Comparison of ENCODE assay signal across 10 cellular contexts in the genomic region with DNA sequence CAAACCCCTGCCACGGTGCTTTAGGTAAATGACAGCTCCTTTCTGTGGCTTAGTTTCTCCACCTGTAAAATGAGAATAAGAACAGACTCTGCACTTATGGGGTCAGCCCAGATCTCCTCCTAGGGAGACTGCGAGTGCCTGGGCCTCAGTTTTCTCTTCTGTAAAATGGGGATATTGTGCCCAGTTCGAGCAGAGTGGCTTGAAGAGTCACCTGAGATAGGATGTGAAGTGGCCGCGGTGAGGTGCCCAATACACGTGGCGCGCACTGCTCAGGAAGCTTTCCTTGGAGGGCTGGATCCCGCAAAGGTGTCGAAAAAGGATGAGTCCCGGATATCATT. TPM values are rescaled to one million over a fixed set of nuclear protein-coding genes. Genes with fewer than 3 reads are reported as not detected.
DNase-seq lines count a peak whose midpoint lies in the region; ATAC-seq and TF ChIP-seq lines count a peak whose summit lies in the region.
"Had no signal": no experiment of that assay in that cellular context is flagged by ENCODE, and none has a peak within 500 bp of the region (broad histone marks: within the 10 kb centered on the region; RNA-seq: fewer than 3 reads in every experiment).

No MANE protein-coding gene starts in this region.

- no TSS peak for BruUV-seq in PC-3 (replicated peaks; lab: Mats Ljungman, UMichigan)

- intact Hi-C loops in PC-3 (cut with micrococcal nuclease) (no loop called here), psoas muscle (cut with DNase I) (no loop called here)

- H3F3A ChIP-seq in PC-3 (ENCODE audit: low read length, unreplicated experiment) = no peaks in the 10 kb centered on the region

- TF ChIP-seq CTCF in GM06990 (IDR thresholded peaks at IDR 0.05; ENCODE audit: insufficient read depth, low read length, poor library complexity, severe bottlenecking) = no peak
- no peak for TF ChIP-seq CTCF in PC-3 (conservative IDR thresholded peaks at IDR 0.05; ENCODE audit: low read depth, low read length)
- TF ChIP-seq CTCF in fibroblast of lung (conservative IDR thresholded peaks at IDR 0.05 in 1 of 2, IDR thresholded peaks at IDR 0.05 in 1 of 2; ENCODE audit: low read depth in 1 of 2, low read length in 2 of 2) = no peak
- TF ChIP-seq CTCF in psoas muscle (IDR thresholded peaks at IDR 0.05) = no peak

- ATAC-seq in PC-3 = no peak
- ATAC-seq in psoas muscle = no peak
- no peak for ATAC-seq in activated CD4-positive, CD25-positive, alpha-beta regulatory T cell treated with anti-CD3 and anti-CD28 coated beads, Interleukin-2, amount 50 U/mL, for 24 hours
- ATAC-seq in HG02623 (IDR thresholded peaks at IDR 0.05; ENCODE audit: unreplicated experiment) = no peak
- ATAC-seq in HG03135 (IDR thresholded peaks at IDR 0.05; ENCODE audit: unreplicated experiment) = no peak

- H2AFZ ChIP-seq in PC-3 (ENCODE audit: low read length) (peak overlapping the region; percentile 63; the same call in 1 of the 2 replicates), fibroblast of lung (ENCODE audit: low read length) (no peak overlapping the region)

- H3K4me3 ChIP-seq in GM06990 (replicated peaks; ENCODE audit: low read depth, low read length) = peak overlapping the region; percentile 70
- H3K4me3 ChIP-seq in PC-3 (ENCODE audit: low read length) = peak overlapping the region; percentile 50
- H3K4me3 ChIP-seq in fibroblast of lung (replicated peaks in 1 of 4; ENCODE audit: control extremely low read depth in 1 of 4, insufficient read depth in 1 of 4, low read depth in 3 of 4, low read length in 4 of 4) = peak overlapping the region in 2 of 4 experiments; percentile 14 to 32
- H3K4me3 ChIP-seq in psoas muscle = peak overlapping the region; percentile 47

- H3K36me3 ChIP-seq in GM06990 (ENCODE audit: control insufficient read depth, insufficient read depth, low read length) (no peaks in the 10 kb centered on the region), PC-3 (ENCODE audit: low read depth, low read length) (no peaks in the 10 kb centered on the region), fibroblast of lung (ENCODE audit: control insufficient read depth, insufficient read depth, low read length) (no peaks in the 10 kb centered on the region), psoas muscle (ENCODE audit: insufficient read depth in 1 of 2, low read depth in 1 of 2) (no peaks in the 10 kb centered on the region)

- H3K27me3 ChIP-seq in GM06990 (replicated peaks; ENCODE audit: control insufficient read depth, insufficient read depth, low read length) (no peaks in the 10 kb centered on the region), PC-3 (ENCODE audit: low read length) (no peaks in the 10 kb centered on the region), fibroblast of lung (ENCODE audit: control insufficient read depth, insufficient read depth, low read length) (peaks cover 28% of the 10 kb centered on the region), psoas muscle (ENCODE audit: insufficient read depth in 3 of 3, low read length in 2 of 3) (peaks cover 0 to 16% (median 9%) of the 10 kb centered on the region in 3 donors)

- H4K20me1 ChIP-seq in PC-3 (ENCODE audit: low read length) (no peaks in the 10 kb centered on the region), fibroblast of lung (ENCODE audit: control insufficient read depth, extremely low read depth, insufficient read depth, low read length) (no peaks in the 10 kb centered on the region)

- H3K9me2 ChIP-seq in PC-3 (replicated peaks; ENCODE audit: low read length) = no peaks in the 10 kb centered on the region

- H3K79me2 ChIP-seq in PC-3 (ENCODE audit: low read length) = no peaks in the 10 kb centered on the region
- H3K79me2 ChIP-seq in fibroblast of lung (ENCODE audit: control insufficient read depth, insufficient read depth, low read length) = no peaks in the 10 kb centered on the region

- H3K4me2 ChIP-seq in PC-3 (ENCODE audit: low read length) (peak overlapping the region; percentile 62; the same call in 1 of the 2 replicates), fibroblast of lung (ENCODE audit: extremely low read depth, insufficient read depth, low read length) (peak overlapping the region; percentile 42)

- H3K9ac ChIP-seq in PC-3 (ENCODE audit: low read length) (no peak overlapping the region), fibroblast of lung (ENCODE audit: insufficient read depth, low read length) (no peak overlapping the region)

- DNase-seq in GM06990 (ENCODE audit: extremely low read depth, insufficient read length) (no peak), PC-3 (no peak), fibroblast of lung (ENCODE audit: low read depth in 2 of 2) (no peak), psoas muscle (no peak), NCI-H1694 treated with DMSO at 0.1 percent for 48 hours (lab: John Stamatoyannopoulos, UW) (no peak)
- DNase-seq: effector CD4-positive, alpha-beta T cell; T-helper 9 cell had no signal

- H3K9me3 ChIP-seq in PC-3 (ENCODE audit: low read length) = no peaks in the 10 kb centered on the region
- no peaks in the 10 kb centered on the region for H3K9me3 ChIP-seq in fibroblast of lung (ENCODE audit: control insufficient read depth, insufficient read depth, low read depth, low read length)
- H3K9me3 ChIP-seq in psoas muscle = no peaks in the 10 kb centered on the region

- CTCF ChIA-PET in PC-3 (lab: Charles Lee) = no interaction called here

- no peak overlapping the region for H3K27ac ChIP-seq in PC-3 (ENCODE audit: low read length)
- no peak overlapping the region for H3K27ac ChIP-seq in fibroblast of lung (ENCODE audit: insufficient read depth, low read length)
- H3K27ac ChIP-seq in psoas muscle = no peak overlapping the region

- WGBS in psoas muscle, 3 donors = 63 to 78% (median 75%) methylated on average over 11 of the region's 11 CpGs

- H3K4me1 ChIP-seq in PC-3 (ENCODE audit: insufficient read depth, low read length) = no peaks in the 10 kb centered on the region
- H3K4me1 ChIP-seq in fibroblast of lung (ENCODE audit: control insufficient read depth, extremely low read depth, insufficient read depth, low read length) = no peaks in the 10 kb centered on the region
- no peaks in the 10 kb centered on the region for H3K4me1 ChIP-seq in psoas muscle

- POLR2A ChIA-PET in PC-3 (lab: Charles Lee; ENCODE audit: unreplicated experiment) = no interaction called here

RNA-seq across cellular contexts. Expression of a gene that starts 0.5 kb away (rescaled TPM):
- total RNA-seq in PC-3 (2014; rRNA removed) (1.2 and 1.3 TPM in 2 replicates), fibroblast of lung (0.50 and 2.8 TPM in 2 replicates), psoas muscle (1 to 10 TPM in 2 of 4 donors, under 1 TPM in 2; 0.34 to 1.3 (median 0.73) TPM)
- polyA plus RNA-seq in fibroblast of lung (not detected in 2 replicates), psoas muscle (under 1 TPM; 0.13 to 0.59 (median 0.58) TPM)
- polyA plus RNA-seq in fibroblast of lung (2012) = 0.13 TPM in 1 of 2 replicates, not detected in the other
- polyA minus RNA-seq in fibroblast of lung (ENCODE audit: low replicate concordance) = not detected in 2 replicates
